ENCODE assay signal across 15 cellular contexts in genomic region chr21:46111193-46111571, GRCh38. TPM values are rescaled to one million over a fixed set of nuclear protein-coding genes. Genes with fewer than 3 reads are reported as not detected.
DNase-seq lines count a peak whose midpoint lies in the region; ATAC-seq and TF ChIP-seq lines count a peak whose summit lies in the region.
"Had no signal": no experiment of that assay in that cellular context is flagged by ENCODE, and none has a peak within 500 bp of the region (broad histone marks: within the 10 kb centered on the region; RNA-seq: fewer than 3 reads in every experiment).

No MANE protein-coding gene starts in this region.

- H3K36me3 ChIP-seq in DND-41 (ENCODE audit: insufficient read depth, low read length): no peaks in the 10 kb centered on the region
- H3K36me3 ChIP-seq in RWPE2 (ENCODE audit: low read depth): no peaks in the 10 kb centered on the region
- H3K36me3 ChIP-seq in sigmoid colon: peaks cover 33 to 45% (median 45%) of the 10 kb centered on the region in 4 donors

- H3K27me3 ChIP-seq in DND-41 (ENCODE audit: insufficient read depth, low read length, poor library complexity) (no peaks in the 10 kb centered on the region), RWPE2 (ENCODE audit: insufficient read depth, poor library complexity, severe bottlenecking) (no peaks in the 10 kb centered on the region), sigmoid colon (no peaks in the 10 kb centered on the region)
- H3K27me3 ChIP-seq: hepatocyte had no signal

- H3K4me3 Mint-ChIP-seq in stimulated activated memory B cell treated with anti-CD40 and anti-IgM and Interleukin-4, amounts not matched to agents 10 μg/mL and 1 μg/mL and 100 μg/mL, for 72 hours: no peak overlapping the region
- H3K4me3 Mint-ChIP-seq: dendritic cell treated with granulocyte-macrophage colony-stimulating factor and Interleukin-4, amounts not matched to agents 40 ng/mL and 50 ng/mL, for 4 days; naive thymus-derived CD4-positive, alpha-beta T cell; stimulated activated effector memory CD8-positive, alpha-beta T cell treated with anti-CD3 and anti-CD28 coated beads, Interleukin-12 subunit alpha, Interleukin-12 subunit beta, amount 100 ng/mL, for 72 hours; T-helper 17 cell had no signal

- H3K4me1 Mint-ChIP-seq in stimulated activated memory B cell treated with anti-CD40 and anti-IgM and Interleukin-4, amounts not matched to agents 10 μg/mL and 1 μg/mL and 100 μg/mL, for 72 hours: no peaks in the 10 kb centered on the region
- H3K4me1 Mint-ChIP-seq: naive thymus-derived CD4-positive, alpha-beta T cell; stimulated activated effector memory CD8-positive, alpha-beta T cell treated with anti-CD3 and anti-CD28 coated beads, Interleukin-12 subunit alpha, Interleukin-12 subunit beta, amount 100 ng/mL, for 72 hours; T-helper 17 cell had no signal

- peaks cover 11% of the 10 kb centered on the region for H3K9me3 ChIP-seq in DND-41 (ENCODE audit: insufficient read depth, low read length, severe bottlenecking)
- peaks cover 4% of the 10 kb centered on the region for H3K9me3 ChIP-seq in RWPE2 (ENCODE audit: severe bottlenecking)
- H3K9me3 ChIP-seq in sigmoid colon: no peaks in the 10 kb centered on the region

- ATAC-seq in DND-41 (ENCODE audit: insufficient read depth, low read depth): no peak
- ATAC-seq in RWPE2 (ENCODE audit: low read depth): no peak
- no peak for ATAC-seq in left colon
- ATAC-seq in stimulated activated memory B cell treated with anti-CD40 and anti-IgM and Interleukin-4, amounts not matched to agents 10 μg/mL and 1 μg/mL and 100 μg/mL, for 72 hours: no peak
- ATAC-seq: naive thymus-derived CD4-positive, alpha-beta T cell; stimulated activated effector memory CD8-positive, alpha-beta T cell treated with anti-CD3 and anti-CD28 coated beads, Interleukin-12 subunit alpha, Interleukin-12 subunit beta, amount 100 ng/mL, for 72 hours; T-helper 17 cell had no signal

- no peaks in the 10 kb centered on the region for H3K79me2 ChIP-seq in DND-41 (ENCODE audit: insufficient read depth, low read length)

- no peaks in the 10 kb centered on the region for H4K20me1 ChIP-seq in DND-41 (ENCODE audit: insufficient read depth, low read length)

- TF ChIP-seq CTCF in DND-41 (IDR thresholded peaks at IDR 0.05; ENCODE audit: borderline replicate concordance, extremely low read depth, low read length, poor library complexity, severe bottlenecking) (no peak), RWPE2 (IDR thresholded peaks at IDR 0.05; ENCODE audit: poor library complexity, severe bottlenecking) (no peak), sigmoid colon (IDR thresholded peaks at IDR 0.05) (no peak)

- H3K27ac ChIP-seq in DND-41 (ENCODE audit: low read length) (no peak overlapping the region), RWPE2 (ENCODE audit: poor library complexity, severe bottlenecking) (no peak overlapping the region), sigmoid colon (peak overlapping the region; percentile 73 to 81 (median 74))
- H3K27ac ChIP-seq: hepatocyte had no signal

- H3K9me3 Mint-ChIP-seq in stimulated activated memory B cell treated with anti-CD40 and anti-IgM and Interleukin-4, amounts not matched to agents 10 μg/mL and 1 μg/mL and 100 μg/mL, for 72 hours: peaks cover 13% of the 10 kb centered on the region

- no peaks in the 10 kb centered on the region for H3K4me1 ChIP-seq in DND-41 (ENCODE audit: insufficient read depth, low read length)
- no peaks in the 10 kb centered on the region for H3K4me1 ChIP-seq in RWPE2 (ENCODE audit: insufficient read depth, poor library complexity, severe bottlenecking)
- H3K4me1 ChIP-seq in sigmoid colon: peaks cover 0 to 36% (median 30%) of the 10 kb centered on the region in 4 donors

- peaks cover 13% of the 10 kb centered on the region for H3K27me3 Mint-ChIP-seq in stimulated activated memory B cell treated with anti-CD40 and anti-IgM and Interleukin-4, amounts not matched to agents 10 μg/mL and 1 μg/mL and 100 μg/mL, for 72 hours

- TF ChIP-seq POLR2A in sigmoid colon (IDR thresholded peaks at IDR 0.05): no peak

- no peak overlapping the region for H3K9ac ChIP-seq in DND-41 (ENCODE audit: low read depth, low read length)

- H3K4me3 ChIP-seq in DND-41 (ENCODE audit: low read depth in 1 of 2, low read length in 2 of 2) (no peak overlapping the region), RWPE2 (ENCODE audit: severe bottlenecking) (no peak overlapping the region), sigmoid colon (no peak overlapping the region)
- H3K4me3 ChIP-seq: hepatocyte had no signal

- DNase-seq in DND-41 (peak; percentile 1), RWPE2 (ENCODE audit: low spot score) (peak; percentile 49), left colon (peak; percentile 1 to 16), sigmoid colon (peak; percentile 67), H4 (ENCODE audit: low spot score) (no peak), NCI-H82 treated with DMSO at 0.1 percent for 48 hours (lab: John Stamatoyannopoulos, UW; ENCODE audit: unreplicated experiment) (no peak)
- DNase-seq: activated CD4-positive, alpha-beta T cell treated with anti-CD3 and anti-CD28 coated beads for 48 hours; DMS79; NCI-H82 had no signal

- TF ChIP-seq EP300 in sigmoid colon (IDR thresholded peaks at IDR 0.05): no peak

- no peak overlapping the region for H2AFZ ChIP-seq in DND-41 (ENCODE audit: low read depth, low read length)
- H2AFZ ChIP-seq: hepatocyte had no signal

- WGBS in sigmoid colon, 2 donors: 82 to 91% methylated on average over 12 of the region's 12 CpGs

- H3K36me3 Mint-ChIP-seq in stimulated activated memory B cell treated with anti-CD40 and anti-IgM and Interleukin-4, amounts not matched to agents 10 μg/mL and 1 μg/mL and 100 μg/mL, for 72 hours: no peaks in the 10 kb centered on the region
- H3K36me3 Mint-ChIP-seq: stimulated activated effector memory CD8-positive, alpha-beta T cell treated with anti-CD3 and anti-CD28 coated beads, Interleukin-12 subunit alpha, Interleukin-12 subunit beta, amount 100 ng/mL, for 72 hours had no signal

- H3K4me2 ChIP-seq in DND-41 (ENCODE audit: insufficient read depth, low read length): no peak overlapping the region
- H3K4me2 ChIP-seq: hepatocyte had no signal

- H3K27ac Mint-ChIP-seq in stimulated activated memory B cell treated with anti-CD40 and anti-IgM and Interleukin-4, amounts not matched to agents 10 μg/mL and 1 μg/mL and 100 μg/mL, for 72 hours: no peak overlapping the region
- H3K27ac Mint-ChIP-seq: dendritic cell treated with granulocyte-macrophage colony-stimulating factor and Interleukin-4, amounts not matched to agents 40 ng/mL and 50 ng/mL, for 4 days; naive thymus-derived CD4-positive, alpha-beta T cell; stimulated activated effector memory CD8-positive, alpha-beta T cell treated with anti-CD3 and anti-CD28 coated beads, Interleukin-12 subunit alpha, Interleukin-12 subunit beta, amount 100 ng/mL, for 72 hours; T-helper 17 cell had no signal

- intact Hi-C loops in left colon (cut with DNase I, micrococcal nuclease): loop anchor here in 1 of 2 donors (5.0 kb wide), 1 partner anchor 49 kb away; no protein-coding TSS in a partner anchor
- intact Hi-C loops in sigmoid colon (cut with DNase I): no loop called here

RNA-seq across cellular contexts. Expression of gene COL6A2, which starts 13.3 kb away (rescaled TPM):
- total RNA-seq in left colon: 100 to 1,000 TPM in 1 of 2 donors, 10 to 100 TPM in 1; 65.5 to 193 TPM
- 1,000 to 10,000 TPM in 2 of 4 donors, 100 to 1,000 TPM in 2; 570 to 1,745 (median 1,082) TPM for total RNA-seq in sigmoid colon
- 100 to 1,000 TPM in 1 of 3 donors, 10 to 100 TPM in 2; 14.3 to 233 (median 37.8) TPM for polyA plus RNA-seq in sigmoid colon
- total RNA-seq in H4 (2014; rRNA removed; shearing (Covaris generic)): 38.5 and 53.6 TPM in 2 replicates

RNA-seq across cellular contexts. Expression of gene FTCD, which starts 44.2 kb away (rescaled TPM):
- under 1 TPM; 0.22 to 0.52 TPM for total RNA-seq in left colon
- total RNA-seq in sigmoid colon: 1 to 10 TPM in 1 of 4 donors, not detected in 3; 1.4 TPM
- under 1 TPM in 1 of 3 donors, not detected in 2; 0.20 TPM for polyA plus RNA-seq in sigmoid colon
- total RNA-seq in H4 (2014; rRNA removed; shearing (Covaris generic)): 0.41 TPM in 1 of 2 replicates, not detected in the other
- polyA plus RNA-seq: naive thymus-derived CD4-positive, alpha-beta T cell had no signal

Comparison
In these comparisons a context has a peak if more than half of its experiments do, and no peak if none do; other contexts are left out.
1. DNase-seq: peak in DND-41 (single experiment), RWPE2 (single experiment), left colon (2 of 2) and sigmoid colon (single experiment); none in H4 (single experiment) and NCI-H82 treated with DMSO at 0.1 percent for 48 hours (single experiment).
2. H3K27ac ChIP-seq: peak in sigmoid colon (4 of 4); none in DND-41 (single experiment) and RWPE2 (single experiment).